In the genomic region with DNA sequence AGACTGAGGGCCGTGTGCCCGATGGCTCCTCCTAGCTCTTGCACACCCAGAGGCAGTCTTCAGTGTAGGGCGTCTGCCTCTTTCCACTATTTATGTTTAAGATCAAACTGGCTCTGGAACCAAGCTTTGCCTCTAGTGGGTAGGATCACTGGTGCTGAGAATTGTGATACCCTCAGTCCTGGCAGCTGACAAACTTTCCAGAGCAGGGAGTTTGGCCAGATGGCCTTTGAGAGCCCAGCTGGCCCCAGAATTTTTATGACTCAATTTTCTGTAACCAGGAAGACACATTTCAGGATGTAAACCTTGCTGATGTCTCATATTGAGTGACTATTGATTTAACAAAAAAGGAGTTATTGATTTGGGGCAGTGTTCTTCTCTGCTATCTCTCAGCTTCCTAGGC, we compare ENCODE assay signal across 15 cellular contexts. TPM values are rescaled to one million over a fixed set of nuclear protein-coding genes. Genes with fewer than 3 reads are reported as not detected.
DNase-seq lines count a peak whose midpoint lies in the region; ATAC-seq, FAIRE-seq and TF ChIP-seq lines count a peak whose summit lies in the region.
"Had no signal": no experiment of that assay in that cellular context is flagged by ENCODE, and none has a peak within 500 bp of the region (broad histone marks: within the 10 kb centered on the region; RNA-seq: fewer than 3 reads in every experiment).

No MANE protein-coding gene starts in this region.

- H3K27me3 ChIP-seq in breast epithelium (no peaks in the 10 kb centered on the region), adrenal gland (no peaks in the 10 kb centered on the region), HepG2 (ENCODE audit: control insufficient read depth in 1 of 2, insufficient read depth in 2 of 2, low read length in 2 of 2) (no peaks in the 10 kb centered on the region)
- H3K27me3 ChIP-seq: suprapubic skin had no signal

- no peak for DNase-seq in MCF 10A (ENCODE audit: unreplicated experiment)
- DNase-seq in breast epithelium (ENCODE audit: low spot score in 2 of 2): no peak
- DNase-seq in adrenal gland: peak; percentile 23 to 69 (median 61)
- no peak for DNase-seq in HepG2 (ENCODE audit: low spot score)
- no peak for DNase-seq in CD14-positive monocyte (ENCODE audit: low spot score)
- DNase-seq: activated CD8-positive, alpha-beta memory T cell treated with anti-CD3 and anti-CD28 coated beads, Interleukin-2, amount 10 ng/mL, durations not matched to agents 7 days and 5 days; cerebellar nuclear complex; erythroblast; H7 had no signal

- TF ChIP-seq EP300 in HepG2 (IDR thresholded peaks at IDR 0.05; ENCODE audit: low read depth in 2 of 2, low read length in 2 of 2) (no peak), HepG2 (CRISPR knock-in tag; IDR thresholded peaks at IDR 0.05; ENCODE audit: borderline replicate concordance) (no peak)

- peaks cover 34% of the 10 kb centered on the region for H4K20me1 ChIP-seq in HepG2 (ENCODE audit: insufficient read depth, low read length)

- H3K36me3 ChIP-seq in breast epithelium: no peaks in the 10 kb centered on the region
- H3K36me3 ChIP-seq in adrenal gland (replicated peaks in 1 of 2): peaks cover 0 to 4% of the 10 kb centered on the region in 2 donors
- H3K36me3 ChIP-seq in HepG2 (replicated peaks in 1 of 2; ENCODE audit: control insufficient read depth in 1 of 2, insufficient read depth in 2 of 2, low read length in 2 of 2): peaks cover 2 to 13% of the 10 kb centered on the region in 2 experiments; a peak in 3 of 5 replicates
- H3K36me3 ChIP-seq: suprapubic skin had no signal

- no peaks in the 10 kb centered on the region for H3K36me3 Mint-ChIP-seq in MCF 10A (ENCODE audit: insufficient read depth, unreplicated experiment)
- H3K36me3 Mint-ChIP-seq in CD14-positive monocyte: peaks cover 4 to 18% of the 10 kb centered on the region in 2 donors
- H3K36me3 Mint-ChIP-seq: activated CD8-positive, alpha-beta memory T cell treated with anti-CD3 and anti-CD28 coated beads, Interleukin-2, amount 10 ng/mL, durations not matched to agents 7 days and 5 days had no signal

- no peak for FAIRE-seq in HepG2 (lab: Jason Lieb, UNC)
- FAIRE-seq: D721Med had no signal

- no peak for TF ChIP-seq POLR2A in breast epithelium (IDR thresholded peaks at IDR 0.05)
- peak in 1 of 2 donors; percentile 17 for TF ChIP-seq POLR2A in adrenal gland (IDR thresholded peaks at IDR 0.05)
- no peak for TF ChIP-seq POLR2A in HepG2 (IDR thresholded peaks at IDR 0.05; ENCODE audit: insufficient read depth in 1 of 2, low read depth in 2 of 2, low read length in 2 of 2)

- H3K9me3 Mint-ChIP-seq in MCF 10A (ENCODE audit: unreplicated experiment) (peaks cover 7% of the 10 kb centered on the region), CD14-positive monocyte (peaks cover 0 to 4% (median 3%) of the 10 kb centered on the region in 7 donors)
- H3K9me3 Mint-ChIP-seq: activated naive CD4-positive, alpha-beta T cell treated with anti-CD3 and anti-CD28 coated beads, Interleukin-2, amount 50 U/mL, for 24 hours had no signal

- H3K4me2 ChIP-seq in HepG2 (ENCODE audit: low read depth, low read length): peak overlapping the region; percentile 94; the same call in 1 of the 2 replicates

- H3K27me3 Mint-ChIP-seq in MCF 10A (ENCODE audit: insufficient read depth, unreplicated experiment) (no peaks in the 10 kb centered on the region), CD14-positive monocyte (ENCODE audit: low read depth in 3 of 3) (peaks cover 0 to 2% (median 0%) of the 10 kb centered on the region in 3 donors)
- H3K27me3 Mint-ChIP-seq: activated CD8-positive, alpha-beta memory T cell treated with anti-CD3 and anti-CD28 coated beads, Interleukin-2, amount 10 ng/mL, durations not matched to agents 7 days and 5 days; activated naive CD4-positive, alpha-beta T cell treated with anti-CD3 and anti-CD28 coated beads, Interleukin-2, amount 50 U/mL, for 24 hours had no signal

- TF ChIP-seq CTCF in MCF 10A (IDR thresholded peaks at IDR 0.05; ENCODE audit: unreplicated experiment): no peak
- TF ChIP-seq CTCF in breast epithelium (IDR thresholded peaks at IDR 0.05): no peak
- TF ChIP-seq CTCF in adrenal gland (IDR thresholded peaks at IDR 0.05): no peak
- no peak for TF ChIP-seq CTCF in HepG2 (CRISPR knock-in tag; IDR thresholded peaks at IDR 0.05)
- TF ChIP-seq CTCF in CD14-positive monocyte (IDR thresholded peaks at IDR 0.05): no peak

- H3K4me3 ChIP-seq in breast epithelium (no peak overlapping the region), adrenal gland (no peak overlapping the region), HepG2 (replicated peaks in 1 of 3; ENCODE audit: insufficient read depth in 1 of 3, low read depth in 2 of 3, low read length in 3 of 3) (no peak overlapping the region)
- H3K4me3 ChIP-seq: suprapubic skin had no signal

- TF ChIP-seq RAD21 in HepG2 (CRISPR knock-in tag; IDR thresholded peaks at IDR 0.05): no peak

- peak overlapping the region; percentile 72; the same call in 1 of the 2 replicates for H3K9ac ChIP-seq in HepG2 (ENCODE audit: insufficient read depth, low read depth, low read length)

- POLR2A ChIA-PET in MCF 10A (lab: Yijun Ruan, JAX) (interaction anchor here (1.3 kb wide), 1 partner anchor 8 kb away, joined by 6 read pairs; no protein-coding TSS in a partner anchor), HepG2 (lab: Yijun Ruan, JAX) (interaction anchor here (6.5 kb wide), 1 partner anchor 28 kb away, joined by 46 read pairs; no protein-coding TSS in a partner anchor)

- CTCF ChIA-PET in MCF 10A (lab: Yijun Ruan, JAX): interaction anchor here (0.6 to 1.5 kb wide), 8 partner anchors 9 to 522 kb away, joined by 3 to 6 read pairs (median 3); no protein-coding TSS in a partner anchor
- CTCF ChIA-PET in HepG2 (lab: Yijun Ruan, JAX; ENCODE audit: low intra/inter-chr PET ratio, low total read pairs): no interaction called here

- ATAC-seq in HepG2 (no peak), GM19351 (IDR thresholded peaks at IDR 0.05; ENCODE audit: unreplicated experiment) (no peak), HG03196 (IDR thresholded peaks at IDR 0.05; ENCODE audit: unreplicated experiment) (no peak), GM19035 (IDR thresholded peaks at IDR 0.05; ENCODE audit: unreplicated experiment) (no peak)
- ATAC-seq: activated CD8-positive, alpha-beta memory T cell treated with anti-CD3 and anti-CD28 coated beads, Interleukin-2, amount 10 ng/mL, durations not matched to agents 7 days and 5 days had no signal

- in situ Hi-C loops in HepG2 (cut with HindIII; ENCODE audit: extremely low pct_ligation_motif_present, low pct_unique_long_range_greater_than_20kb): no loop called here

- no peak overlapping the region for H2AFZ ChIP-seq in HepG2 (ENCODE audit: low read length)

- H3K4me1 Mint-ChIP-seq in MCF 10A (ENCODE audit: insufficient read depth, unreplicated experiment) (peaks cover 50% of the 10 kb centered on the region), CD14-positive monocyte (peaks cover 59% of the 10 kb centered on the region)

- H3K9me3 ChIP-seq in breast epithelium: peaks cover 0 to 6% of the 10 kb centered on the region in 2 donors
- H3K9me3 ChIP-seq in adrenal gland (replicated peaks in 1 of 3): no peaks in the 10 kb centered on the region
- no peaks in the 10 kb centered on the region for H3K9me3 ChIP-seq in HepG2 (ENCODE audit: low read length)
- H3K9me3 ChIP-seq: suprapubic skin had no signal

- H3K4me1 ChIP-seq in breast epithelium: peaks cover 0 to 5% of the 10 kb centered on the region in 2 donors
- peaks cover 38 to 69% of the 10 kb centered on the region in 2 donors for H3K4me1 ChIP-seq in adrenal gland (replicated peaks in 1 of 2)
- H3K4me1 ChIP-seq in HepG2 (ENCODE audit: insufficient read depth, low read length): peaks cover 70% of the 10 kb centered on the region

- intact Hi-C loops in MCF 10A (cut with micrococcal nuclease): no loop called here
- intact Hi-C loops in breast epithelium (cut with DNase I; ENCODE audit: low total_unique reads): no loop called here
- intact Hi-C loops in adrenal gland (cut with DNase I): no loop called here
- intact Hi-C loops in HepG2 (cut with micrococcal nuclease; ENCODE audit: unreplicated experiment): loop anchor here (5.0 kb wide), 1 partner anchor 45 kb away; no protein-coding TSS in a partner anchor
- intact Hi-C loops in CD14-positive monocyte (cut with micrococcal nuclease): no loop called here

- peak overlapping the region; percentile 63 for H3K27ac Mint-ChIP-seq in MCF 10A (ENCODE audit: low read depth, unreplicated experiment)
- no peak overlapping the region for H3K27ac Mint-ChIP-seq in CD14-positive monocyte
- H3K27ac Mint-ChIP-seq: activated CD8-positive, alpha-beta memory T cell treated with anti-CD3 and anti-CD28 coated beads, Interleukin-2, amount 10 ng/mL, durations not matched to agents 7 days and 5 days; activated naive CD4-positive, alpha-beta T cell treated with anti-CD3 and anti-CD28 coated beads, Interleukin-2, amount 50 U/mL, for 24 hours had no signal

- peaks cover 94% of the 10 kb centered on the region for H3K79me2 ChIP-seq in HepG2 (ENCODE audit: insufficient read depth, low read length)

- 26 to 76% (median 57%) methylated on average over 1 to 3 of the region's 3 CpGs for WGBS in adrenal gland, 4 donors
- 87% methylated on average over 3 of the region's 3 CpGs for WGBS in HepG2 (ENCODE audit: low lambda C conversion rate)

- no peak overlapping the region for H3K4me3 Mint-ChIP-seq in MCF 10A (ENCODE audit: unreplicated experiment)
- no peak overlapping the region for H3K4me3 Mint-ChIP-seq in CD14-positive monocyte
- H3K4me3 Mint-ChIP-seq: activated CD8-positive, alpha-beta memory T cell treated with anti-CD3 and anti-CD28 coated beads, Interleukin-2, amount 10 ng/mL, durations not matched to agents 7 days and 5 days; activated naive CD4-positive, alpha-beta T cell treated with anti-CD3 and anti-CD28 coated beads, Interleukin-2, amount 50 U/mL, for 24 hours had no signal

- H3K27ac ChIP-seq in breast epithelium (no peak overlapping the region), adrenal gland (peak overlapping the region in 3 of 5 donors; percentile 81 to 84 (median 82)), HepG2 (ENCODE audit: extremely low read length, insufficient read depth, low read length) (peak overlapping the region; percentile 94)
- H3K27ac ChIP-seq: suprapubic skin had no signal

- BruUV-seq in MCF 10A (replicated peaks; lab: Mats Ljungman, UMichigan) (no TSS peak), HepG2 (replicated peaks; lab: Mats Ljungman, UMichigan) (no TSS peak)

RNA-seq across cellular contexts. Expression of gene COQ8A, which starts 6.7 kb away (rescaled TPM):
- total RNA-seq in MCF 10A (2022) (22.1 and 26.4 TPM in 2 replicates), breast epithelium (100 to 1,000 TPM in 1 of 3 donors, 10 to 100 TPM in 2; 51.8 to 307 (median 60.6) TPM), adrenal gland (100 to 1,000 TPM in 7 of 8 donors, 10 to 100 TPM in 1; 30.1 to 990 (median 609) TPM), HepG2 (2016; rRNA removed; fragmentation: Illumina TruSeq; extraction: Trizol) (63.3 and 88.7 TPM in 2 replicates)
- polyA plus RNA-seq in adrenal gland (100 to 1,000 TPM in 2 of 3 donors, 10 to 100 TPM in 1; 33.8 to 453 (median 261) TPM), HepG2 (2011; rRNA removed) (60.4 and 72.2 TPM in 2 replicates), CD14-positive monocyte (10 to 100 TPM; 33.1 to 38.2 TPM)
- 25.9 and 28.8 TPM in 2 replicates for total RNA-seq in HepG2 (2016; cell fraction: cytosol; rRNA removed; fragmentation: Illumina TruSeq; extraction: Trizol; ENCODE audit: low read depth)
- 60.2 and 93.0 TPM in 2 replicates for total RNA-seq in HepG2 (2016; cell fraction: insoluble cytoplasmic fraction; rRNA removed; fragmentation: Illumina TruSeq; extraction: Trizol)
- 26.6 and 26.8 TPM in 2 replicates for total RNA-seq in HepG2 (2016; cell fraction: membrane; rRNA removed; fragmentation: Illumina TruSeq; extraction: Trizol)
- total RNA-seq in HepG2 (2016; cell fraction: nucleus; rRNA removed; fragmentation: Illumina TruSeq; extraction: Trizol): 66.7 and 69.0 TPM in 2 replicates
- polyA plus RNA-seq in HepG2 (2011; cell fraction: cytosol; rRNA removed): 53.6 and 65.9 TPM in 2 replicates
- 117 and 151 TPM in 2 replicates for polyA plus RNA-seq in HepG2 (2011; cell fraction: nucleus; rRNA removed)
- 69.4 and 75.0 TPM in 2 replicates for polyA plus RNA-seq in HepG2 (2012)
- polyA plus RNA-seq in HepG2 (2016; cell fraction: cytosol; fragmentation: Illumina TruSeq; extraction: Trizol; ENCODE audit: low read depth): 6.0 and 6.9 TPM in 2 replicates
- 55.2 and 65.3 TPM in 2 replicates for polyA plus RNA-seq in HepG2 (2016; cell fraction: insoluble cytoplasmic fraction; fragmentation: Illumina TruSeq; extraction: Trizol; ENCODE audit: low read depth)
- polyA plus RNA-seq in HepG2 (2016; cell fraction: membrane; fragmentation: Illumina TruSeq; extraction: Trizol; ENCODE audit: low read depth): 14.1 and 15.8 TPM in 2 replicates
- 146 and 150 TPM in 2 replicates for polyA plus RNA-seq in HepG2 (2016; cell fraction: nucleus; fragmentation: Illumina TruSeq; extraction: Trizol; ENCODE audit: insufficient read depth, low read depth)
- 30.4 and 75.1 TPM in 2 replicates for polyA minus RNA-seq in HepG2 (2011; rRNA and poly(A)+ RNA removed; ENCODE audit: low replicate concordance)
- polyA minus RNA-seq in HepG2 (2011; cell fraction: cytosol; rRNA and poly(A)+ RNA removed): 31.1 and 31.3 TPM in 2 replicates
- polyA minus RNA-seq in HepG2 (2011; cell fraction: nucleus; rRNA and poly(A)+ RNA removed): 28.2 and 38.1 TPM in 2 replicates

Comparison
In these comparisons a context has a peak if more than half of its experiments do, and no peak if none do; other contexts are left out.
1. DNase-seq: peak in adrenal gland (7 of 7); none in MCF 10A (single experiment), breast epithelium (0 of 2), HepG2 (single experiment) and CD14-positive monocyte (single experiment).
2. H3K27ac ChIP-seq: peak in adrenal gland (3 of 5) and HepG2 (single experiment); none in breast epithelium (0 of 2).